Comparison of ENCODE assay signal across 4 cellular contexts in genomic region chr7:147265528-147265927, GRCh38.
"Had no signal": no experiment of that assay in that cellular context is flagged by ENCODE, and none has a peak within 500 bp of the region (broad histone marks: within the 10 kb centered on the region; RNA-seq: fewer than 3 reads in every experiment).

No MANE protein-coding gene starts in this region.

- H3K4me3 ChIP-seq: GM23338 had no signal

- H3K4me2 ChIP-seq: GM23338 had no signal

- DNase-seq: H9, HCEC 1CT, IMR-90 had no signal

- H2AFZ ChIP-seq: GM23338 had no signal

- ATAC-seq: GM23338 had no signal
